ENCODE assay signal across 13 cellular contexts in genomic region chr20:31841928-31842327, GRCh38. TPM values are rescaled to one million over a fixed set of nuclear protein-coding genes. Genes with fewer than 3 reads are reported as not detected.
A peak's percentile ranks its signal among the peaks of the same experiment; 100 is the strongest.
DNase-seq lines count a peak whose midpoint lies in the region; ATAC-seq and TF ChIP-seq lines count a peak whose summit lies in the region.
"Had no signal": no experiment of that assay in that cellular context is flagged by ENCODE, and none has a peak within 500 bp of the region (broad histone marks: within the 10 kb centered on the region; RNA-seq: fewer than 3 reads in every experiment).

No MANE protein-coding gene starts in this region.

- no peaks in the 10 kb centered on the region for H3K79me2 ChIP-seq in ACC112 (ENCODE audit: control insufficient read depth, insufficient read depth, low read length, unreplicated experiment)
- H3K79me2 ChIP-seq in Loucy (ENCODE audit: insufficient read depth, low read length) = no peaks in the 10 kb centered on the region

- H3K27me3 Mint-ChIP-seq in CD4-positive, alpha-beta memory T cell = peaks cover 1 to 3% of the 10 kb centered on the region in 2 donors

- H2AFZ ChIP-seq in ACC112 (ENCODE audit: low read length, unreplicated experiment) (no peak overlapping the region), Loucy (ENCODE audit: low read length) (no peak overlapping the region)

- no peak overlapping the region for H3K4me2 ChIP-seq in Loucy (ENCODE audit: low read depth, low read length, poor library complexity, severe bottlenecking)

- no peak overlapping the region for H3K27ac Mint-ChIP-seq in CD4-positive, alpha-beta memory T cell
- H3K27ac Mint-ChIP-seq: T-helper 1 cell treated with Interleukin-12 subunit alpha and Interleukin-12 subunit beta and Interleukin-4 antibody, amounts not matched to agents 30 μg/mL and 1 μg/mL, for 36 hours had no signal

- POLR2A ChIA-PET in CD4-positive, alpha-beta memory T cell (lab: Charles Lee; ENCODE audit: partially characterized antibody) = no interaction called here

- H3K36me3 Mint-ChIP-seq in CD4-positive, alpha-beta memory T cell = no peaks in the 10 kb centered on the region

- CTCF ChIA-PET in CD4-positive, alpha-beta memory T cell (lab: Charles Lee; ENCODE audit: partially characterized antibody) = interaction anchor here (0.9 to 1.6 kb wide), 4 partner anchors 9 to 19 kb away, joined by 3 to 7 read pairs (median 4); no protein-coding TSS in a partner anchor

- no peaks in the 10 kb centered on the region for H3K9me3 Mint-ChIP-seq in CD4-positive, alpha-beta memory T cell
- H3K9me3 Mint-ChIP-seq: T-helper 1 cell treated with Interleukin-12 subunit alpha and Interleukin-12 subunit beta and Interleukin-4 antibody, amounts not matched to agents 30 μg/mL and 1 μg/mL, for 36 hours had no signal

- no peaks in the 10 kb centered on the region for H3K9me3 ChIP-seq in Loucy (ENCODE audit: insufficient read depth, low read depth, low read length)
- H3K9me3 ChIP-seq in CD4-positive, alpha-beta memory T cell (ENCODE audit: control insufficient read depth in 1 of 2, low read length in 2 of 2) = no peaks in the 10 kb centered on the region

- H3F3A ChIP-seq in Loucy (ENCODE audit: low read depth) = no peaks in the 10 kb centered on the region

- intact Hi-C loops in CD4-positive, alpha-beta memory T cell (cut with micrococcal nuclease) = no loop called here

- peak overlapping the region; percentile 29 for H3K9ac ChIP-seq in Loucy (ENCODE audit: low read depth, low read length, poor library complexity, severe bottlenecking)

- no peaks in the 10 kb centered on the region for H4K20me1 ChIP-seq in Loucy (ENCODE audit: insufficient read depth, low read length, poor library complexity, severe bottlenecking)

- H3K4me3 ChIP-seq in ACC112 (ENCODE audit: low read depth, low read length) (peak overlapping the region; percentile 45), Loucy (ENCODE audit: low read length, poor library complexity, severe bottlenecking) (no peak overlapping the region), coronary artery (peak overlapping the region; percentile 84)
- no peak overlapping the region for H3K4me3 ChIP-seq in CD4-positive, alpha-beta memory T cell (ENCODE audit: low read length in 2 of 2)

- H3K4me1 Mint-ChIP-seq in CD4-positive, alpha-beta memory T cell = no peaks in the 10 kb centered on the region

- no peak for TF ChIP-seq CTCF in Loucy (conservative IDR thresholded peaks at IDR 0.05; ENCODE audit: low read length)
- no peak for TF ChIP-seq CTCF in coronary artery (IDR thresholded peaks at IDR 0.05)

- no peak for ATAC-seq in GM21360 (IDR thresholded peaks at IDR 0.05; ENCODE audit: unreplicated experiment)

- no peak overlapping the region for H3K4me3 Mint-ChIP-seq in CD4-positive, alpha-beta memory T cell
- H3K4me3 Mint-ChIP-seq: T-helper 1 cell treated with Interleukin-12 subunit alpha and Interleukin-12 subunit beta and Interleukin-4 antibody, amounts not matched to agents 30 μg/mL and 1 μg/mL, for 36 hours had no signal

- peak overlapping the region; percentile 79 for H3K27ac ChIP-seq in ACC112 (ENCODE audit: low read depth, low read length)
- peak overlapping the region; percentile 85 to 95 for H3K27ac ChIP-seq in coronary artery
- no peak overlapping the region for H3K27ac ChIP-seq in CD4-positive, alpha-beta memory T cell (ENCODE audit: low read depth, low read length)

- H3K36me3 ChIP-seq in ACC112 (ENCODE audit: insufficient read depth, low read length) (no peaks in the 10 kb centered on the region), Loucy (ENCODE audit: insufficient read depth, low read length) (no peaks in the 10 kb centered on the region)
- H3K36me3 ChIP-seq in CD4-positive, alpha-beta memory T cell (ENCODE audit: insufficient read depth, low read length) = no peaks in the 10 kb centered on the region

- H3K9me2 ChIP-seq in Loucy (replicated peaks; ENCODE audit: low read depth, low read length) = no peaks in the 10 kb centered on the region

- peaks cover 53% of the 10 kb centered on the region for H3K4me1 ChIP-seq in ACC112 (ENCODE audit: control insufficient read depth, insufficient read depth, low read length, unreplicated experiment)
- H3K4me1 ChIP-seq in Loucy (ENCODE audit: insufficient read depth, low read length, poor library complexity, severe bottlenecking) = peaks cover 54% of the 10 kb centered on the region
- H3K4me1 ChIP-seq in CD4-positive, alpha-beta memory T cell (ENCODE audit: insufficient read depth, low read length) = no peaks in the 10 kb centered on the region

- DNase-seq in coronary artery (ENCODE audit: low spot score) (peak; percentile 88), myocyte (ENCODE audit: low read depth) (peak; percentile 29), NCI-H774 (lab: John Stamatoyannopoulos, UW) (no peak)
- no peak for DNase-seq in CD4-positive, alpha-beta memory T cell
- no peak for DNase-seq in activated CD8-positive, alpha-beta memory T cell treated with anti-CD3 and anti-CD28 coated beads, Interleukin-2, amount 50 U/mL, for 48 hours
- DNase-seq: activated T-cell treated with anti-CD3 and anti-CD28 coated beads, Interleukin-2, amount 50 U/mL, for 1 hour; AML-193; islet precursor cell; MV-4-11 had no signal

- H3K27me3 ChIP-seq in ACC112 (ENCODE audit: insufficient read depth, low read length) = no peaks in the 10 kb centered on the region
- H3K27me3 ChIP-seq in Loucy (ENCODE audit: insufficient read depth, low read length, poor library complexity, severe bottlenecking) = no peaks in the 10 kb centered on the region
- H3K27me3 ChIP-seq in CD4-positive, alpha-beta memory T cell (ENCODE audit: insufficient read depth, low read length) = no peaks in the 10 kb centered on the region

RNA-seq across cellular contexts. Expression of gene FOXS1, which starts 3.5 kb away (rescaled TPM):
- 0.56 and 0.99 TPM in 2 replicates for total RNA-seq in myocyte
- polyA plus RNA-seq in myocyte (2012) = 13.0 TPM
- not detected for total RNA-seq in CD4-positive, alpha-beta memory T cell
- polyA plus RNA-seq in CD4-positive, alpha-beta memory T cell = not detected

RNA-seq across cellular contexts. Expression of gene MYLK2, which starts 22.8 kb away (rescaled TPM):
- total RNA-seq in myocyte = 0.10 and 0.13 TPM in 2 replicates
- 0.04 TPM for polyA plus RNA-seq in myocyte (2012)
- total RNA-seq in CD4-positive, alpha-beta memory T cell = not detected
- polyA plus RNA-seq in CD4-positive, alpha-beta memory T cell = not detected

RNA-seq across cellular contexts. Expression of gene DUSP15, which starts 28.4 kb away (rescaled TPM):
- 0.64 and 0.68 TPM in 2 replicates for total RNA-seq in myocyte
- polyA plus RNA-seq in myocyte (2012) = 0.40 TPM
- total RNA-seq in CD4-positive, alpha-beta memory T cell = not detected
- not detected for polyA plus RNA-seq in CD4-positive, alpha-beta memory T cell

RNA-seq across cellular contexts. Expression of gene TTLL9, which starts 28.5 kb away (rescaled TPM):
- total RNA-seq in myocyte = not detected in 2 replicates
- polyA plus RNA-seq in myocyte (2012) = 0.13 TPM
- not detected for total RNA-seq in CD4-positive, alpha-beta memory T cell
- polyA plus RNA-seq in CD4-positive, alpha-beta memory T cell = under 1 TPM in 1 of 2 donors, not detected in 1; 0.25 TPM

Comparison
In these comparisons a context has a peak if more than half of its experiments do, and no peak if none do; other contexts are left out.
1. H3K4me3 ChIP-seq: peak in ACC112 (single experiment) and coronary artery (single experiment); none in Loucy (single experiment) and CD4-positive, alpha-beta memory T cell (0 of 2).
2. DNase-seq: peak in coronary artery (single experiment) and myocyte (single experiment); none in CD4-positive, alpha-beta memory T cell (0 of 5), NCI-H774 (single experiment) and activated CD8-positive, alpha-beta memory T cell treated with anti-CD3 and anti-CD28 coated beads, Interleukin-2, amount 50 U/mL, for 48 hours (single experiment).